ENCODE assay signal across 13 cellular contexts in genomic region chr13:30373727-30374126, GRCh38. TPM values are rescaled to one million over a fixed set of nuclear protein-coding genes. Genes with fewer than 3 reads are reported as not detected.
DNase-seq lines count a peak whose midpoint lies in the region; ATAC-seq and TF ChIP-seq lines count a peak whose summit lies in the region.
"Had no signal": no experiment of that assay in that cellular context is flagged by ENCODE, and none has a peak within 500 bp of the region (broad histone marks: within the 10 kb centered on the region; RNA-seq: fewer than 3 reads in every experiment).

No MANE protein-coding gene starts in this region.

- H3K4me3 ChIP-seq in DOHH2 (ENCODE audit: low read length) (peak overlapping the region; percentile 83), GM23338 (no peak overlapping the region)
- H3K4me3 ChIP-seq: SJSA1 had no signal

- H3K27ac Mint-ChIP-seq in activated B cell treated with CpG ODN at 0.5 μM for 24 hours (peak overlapping the region; percentile 84), memory B cell (peak overlapping the region; percentile 98), GM23338 (no peak overlapping the region)

- POLR2A ChIA-PET in activated B cell treated with CpG ODN at 0.5 μM for 24 hours (lab: Charles Lee): interaction anchor here (0.5 to 9.5 kb wide), 17 partner anchors 11 to 245 kb away, joined by 3 to 199 read pairs (median 9); partner anchors contain the start of genes HMGB1, KATNAL1, UBE2L5 and USPL1

- H3K79me2 ChIP-seq in DOHH2 (ENCODE audit: control insufficient read depth, low read length): peaks cover 63% of the 10 kb centered on the region
- H3K79me2 ChIP-seq in GM23338 (replicated peaks; ENCODE audit: insufficient read depth): no peaks in the 10 kb centered on the region
- H3K79me2 ChIP-seq: parathyroid adenoma had no signal

- peaks cover 90% of the 10 kb centered on the region for H3K4me1 Mint-ChIP-seq in activated B cell treated with CpG ODN at 0.5 μM for 24 hours
- peaks cover 60% of the 10 kb centered on the region for H3K4me1 Mint-ChIP-seq in memory B cell
- peaks cover 15% of the 10 kb centered on the region for H3K4me1 Mint-ChIP-seq in GM23338

- ATAC-seq in GM21423 (IDR thresholded peaks at IDR 0.05; ENCODE audit: unreplicated experiment) (peak; percentile 27), activated B cell treated with CpG ODN at 0.5 μM for 24 hours (ENCODE audit: low read depth) (no peak), memory B cell (ENCODE audit: low read depth) (peak; percentile 9), GM23338 (no peak), GM19328 (IDR thresholded peaks at IDR 0.05; ENCODE audit: unreplicated experiment) (no peak)
- ATAC-seq: HCT116 had no signal

- H3K27me3 Mint-ChIP-seq in activated B cell treated with CpG ODN at 0.5 μM for 24 hours (no peaks in the 10 kb centered on the region), memory B cell (no peaks in the 10 kb centered on the region), GM23338 (ENCODE audit: insufficient read depth, low read depth, poor library complexity) (peaks cover 2% of the 10 kb centered on the region)

- H3K4me2 ChIP-seq in DOHH2 (ENCODE audit: low read length): peak overlapping the region; percentile 98
- H3K4me2 ChIP-seq in GM23338: no peak overlapping the region

- H3F3A ChIP-seq in DOHH2 (ENCODE audit: control insufficient read depth, insufficient read depth) (peaks cover 53% of the 10 kb centered on the region), GM23338 (replicated peaks; ENCODE audit: low read depth) (no peaks in the 10 kb centered on the region)

- DNase-seq in activated B cell treated with CpG ODN at 0.5 μM for 24 hours: no peak
- DNase-seq in memory B cell (ENCODE audit: low spot score in 2 of 2): no peak
- no peak for DNase-seq in GM23338 (ENCODE audit: low spot score)
- DNase-seq in HuH-7.5 (ENCODE audit: low spot score): no peak
- DNase-seq in NCI-H1092 (lab: John Stamatoyannopoulos, UW): no peak

- peaks cover 65% of the 10 kb centered on the region for H3K36me3 ChIP-seq in DOHH2 (ENCODE audit: control insufficient read depth, low read length)
- no peaks in the 10 kb centered on the region for H3K36me3 ChIP-seq in GM23338 (ENCODE audit: insufficient read depth)
- H3K36me3 ChIP-seq: SJSA1 had no signal

- H3K27me3 ChIP-seq in DOHH2 (ENCODE audit: control insufficient read depth, low read length) (no peaks in the 10 kb centered on the region), GM23338 (ENCODE audit: insufficient read depth) (no peaks in the 10 kb centered on the region)
- H3K27me3 ChIP-seq: SJSA1 had no signal

- H3K36me3 Mint-ChIP-seq in activated B cell treated with CpG ODN at 0.5 μM for 24 hours (ENCODE audit: low read depth) (peaks cover 19% of the 10 kb centered on the region), memory B cell (peaks cover 17% of the 10 kb centered on the region), GM23338 (ENCODE audit: low read depth) (no peaks in the 10 kb centered on the region)

- TF ChIP-seq CTCF in DOHH2 (IDR thresholded peaks at IDR 0.05; ENCODE audit: low read depth, low read length, poor library complexity, severe bottlenecking): no peak
- no peak for TF ChIP-seq CTCF in activated B cell treated with CpG ODN at 0.5 μM for 24 hours (IDR thresholded peaks at IDR 0.05)
- TF ChIP-seq CTCF in GM23338 (conservative IDR thresholded peaks at IDR 0.05; ENCODE audit: low read depth in 2 of 2): no peak

- no peak overlapping the region for H2AFZ ChIP-seq in GM23338
- H2AFZ ChIP-seq: parathyroid adenoma had no signal

- intact Hi-C loops in activated B cell treated with CpG ODN at 0.5 μM for 24 hours (cut with micrococcal nuclease): no loop called here

- H4K20me1 ChIP-seq in DOHH2 (ENCODE audit: control insufficient read depth, insufficient read depth, low read depth, low read length): no peaks in the 10 kb centered on the region
- H4K20me1 ChIP-seq in GM23338 (replicated peaks; ENCODE audit: insufficient read depth): no peaks in the 10 kb centered on the region

- CTCF ChIA-PET in activated B cell treated with CpG ODN at 0.5 μM for 24 hours (lab: Charles Lee): interaction anchor here (1.1 to 3.3 kb wide), 6 partner anchors 19 to 241 kb away, joined by 4 to 12 read pairs (median 7); partner anchors contain the start of gene HMGB1

- H3K9me3 ChIP-seq in DOHH2 (ENCODE audit: control insufficient read depth, insufficient read depth, low read length): no peaks in the 10 kb centered on the region
- H3K9me3 ChIP-seq: SJSA1 had no signal

- H3K9me3 Mint-ChIP-seq in activated B cell treated with CpG ODN at 0.5 μM for 24 hours (no peaks in the 10 kb centered on the region), memory B cell (no peaks in the 10 kb centered on the region), GM23338 (no peaks in the 10 kb centered on the region)

- peak overlapping the region; percentile 97 for H3K27ac ChIP-seq in DOHH2 (ENCODE audit: low read depth, low read length)
- no peak overlapping the region for H3K27ac ChIP-seq in GM23338 (ENCODE audit: low read depth)
- H3K27ac ChIP-seq: parathyroid adenoma, SJSA1 had no signal

- H3K9me2 ChIP-seq in DOHH2 (replicated peaks; ENCODE audit: control insufficient read depth, low read length) (no peaks in the 10 kb centered on the region), GM23338 (ENCODE audit: insufficient read depth) (no peaks in the 10 kb centered on the region)

- H3K4me1 ChIP-seq in DOHH2 (ENCODE audit: control insufficient read depth, low read length): peaks cover 96% of the 10 kb centered on the region
- H3K4me1 ChIP-seq in GM23338 (ENCODE audit: insufficient read depth): peaks cover 14% of the 10 kb centered on the region
- H3K4me1 ChIP-seq: parathyroid adenoma had no signal

- H3K4me3 Mint-ChIP-seq in activated B cell treated with CpG ODN at 0.5 μM for 24 hours (peak overlapping the region; percentile 78), memory B cell (peak overlapping the region; percentile 70), GM23338 (no peak overlapping the region)

TF ChIP-seq in GM23338, 12 proteins besides CTCF, POLR2A, EP300 and RAD21 (continues in another document):
- TF ChIP-seq NANOG (IDR thresholded peaks at IDR 0.05; ENCODE audit: borderline replicate concordance) (no peak), REST (IDR thresholded peaks at IDR 0.05; ENCODE audit: unreplicated experiment) (no peak), STAT1 (IDR thresholded peaks at IDR 0.05; ENCODE audit: unreplicated experiment) (no peak), ZNF331 (CRISPR knock-in tag; IDR thresholded peaks at IDR 0.05; ENCODE audit: low read depth) (no peak), JUNB (IDR thresholded peaks at IDR 0.05; ENCODE audit: unreplicated experiment) (no peak), EZH2 (IDR thresholded peaks at IDR 0.05; ENCODE audit: low read depth, unreplicated experiment) (no peak)

RNA-seq across cellular contexts. Expression of gene UBE2L5, which starts 48.6 kb away (rescaled TPM):
- total RNA-seq in activated B cell treated with CpG ODN at 0.5 μM for 24 hours: 0.24 and 0.42 TPM in 2 replicates
- not detected in 2 replicates for total RNA-seq in GM23338 (2014; rRNA removed; shearing (Covaris generic))
- polyA plus RNA-seq in GM23338 (2016; fragmentation: Nextera tagmentation; extraction: Ambion mirVana): 0.21 TPM in 1 of 2 replicates, not detected in the other
- total RNA-seq: bronchial epithelial cell, M059J, SJSA1 had no signal

Comparison
In these comparisons a context has a peak if more than half of its experiments do, and no peak if none do; other contexts are left out.
1. ATAC-seq: peak in GM21423 (single experiment) and memory B cell (single experiment); none in activated B cell treated with CpG ODN at 0.5 μM for 24 hours (single experiment), GM23338 (single experiment) and GM19328 (single experiment).